8 cellular contexts compared by ENCODE assay signal in the genomic region with DNA sequence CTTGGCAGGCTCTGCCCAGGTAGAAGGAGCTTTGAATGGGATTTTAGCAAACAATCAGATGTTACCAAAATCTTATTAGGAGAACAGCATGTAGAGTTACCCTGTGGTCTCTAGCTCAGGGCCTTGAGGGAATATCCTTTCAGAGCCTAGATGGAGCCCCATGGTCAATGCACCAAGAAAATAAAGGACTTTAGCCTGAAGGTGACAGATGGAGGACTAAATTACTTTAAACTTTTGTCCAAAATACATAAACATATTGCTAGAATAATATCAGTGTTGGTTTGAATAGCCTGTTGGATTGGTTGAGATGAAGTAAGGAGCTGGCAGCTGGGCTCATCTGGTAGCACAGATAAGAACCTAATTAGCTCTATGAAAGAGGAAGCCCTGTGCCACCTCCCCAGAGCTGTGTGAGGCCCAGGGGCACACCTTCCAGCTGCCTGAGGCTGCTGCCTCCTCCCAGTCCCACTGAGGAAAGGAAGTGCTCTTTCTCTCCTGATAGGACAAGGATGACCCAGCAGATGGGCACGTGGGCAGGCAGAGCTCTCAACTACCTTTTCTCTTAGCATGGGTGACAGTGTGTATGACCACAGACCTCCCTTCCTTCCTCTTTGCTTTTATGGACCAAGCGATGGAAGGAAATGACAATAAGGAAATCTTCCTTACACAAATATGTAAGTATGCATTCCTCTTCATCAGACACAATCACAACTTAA.
DNase-seq lines count a peak whose midpoint lies in the region; ATAC-seq, FAIRE-seq and TF ChIP-seq lines count a peak whose summit lies in the region.

No MANE protein-coding gene starts in this region.

- H3K9ac ChIP-seq in endothelial cell of umbilical vein (replicated peaks; ENCODE audit: extremely low read depth, insufficient read depth, low read length), result no peak overlapping the region

- no peak for TF ChIP-seq CTCF in endothelial cell of umbilical vein (IDR thresholded peaks at IDR 0.05; ENCODE audit: extremely low read depth in 1 of 2, insufficient read depth in 1 of 2, low read depth in 1 of 2, low read length in 2 of 2)

- H3K4me1 ChIP-seq in endothelial cell of umbilical vein (ENCODE audit: control insufficient read depth, extremely low read depth, insufficient read depth, low read length), result peaks cover 11% of the 10 kb centered on the region

- CTCF ChIA-PET in activated CD4-positive, alpha-beta T cell treated with anti-CD3 and anti-CD28 coated beads, Interleukin-2, amount 10 ng/mL, durations not matched to agents 7 days and 5 days (lab: Charles Lee), result interaction anchor here (0.8 to 2.8 kb wide), 12 partner anchors 9 to 190 kb away, joined by 3 to 16 read pairs (median 4); no protein-coding TSS in a partner anchor
- CTCF ChIA-PET in endothelial cell of umbilical vein (lab: Charles Lee), result interaction anchor here (0.6 to 2.5 kb wide), 14 partner anchors 11 to 340 kb away, joined by 3 to 16 read pairs (median 4); a partner anchor contains a TSS

- no TSS peak for BruUV-seq in endothelial cell of umbilical vein (replicated peaks; lab: Mats Ljungman, UMichigan)

- DNase-seq in activated CD4-positive, alpha-beta T cell treated with anti-CD3 and anti-CD28 coated beads, Interleukin-2, amount 10 ng/mL, durations not matched to agents 7 days and 5 days, result peak; percentile 64
- DNase-seq in activated CD4-positive, alpha-beta T cell treated with anti-CD3 and anti-CD28 coated beads for 1 hour, result no peak
- DNase-seq in NOMO-1 (lab: John Stamatoyannopoulos, UW; ENCODE audit: unreplicated experiment in 2 of 2) (peak; percentile 95 to 97), endothelial cell of umbilical vein (ENCODE audit: low read depth, low spot score) (peak; percentile 5), MG63 (no peak), NCI-H1105 treated with DMSO at 0.1 percent for 48 hours (lab: John Stamatoyannopoulos, UW) (no peak), AG20443 (ENCODE audit: low spot score) (no peak)

- H3K9me1 ChIP-seq in endothelial cell of umbilical vein (replicated peaks; ENCODE audit: control insufficient read depth, extremely low read depth, insufficient read depth, low read length), result no peaks in the 10 kb centered on the region

- H3K9me3 ChIP-seq in endothelial cell of umbilical vein (replicated peaks; ENCODE audit: control insufficient read depth, insufficient read depth, low read length), result no peaks in the 10 kb centered on the region
- H3K9me3 ChIP-seq in MG63, result no peaks in the 10 kb centered on the region

- H3K4me2 ChIP-seq in endothelial cell of umbilical vein (ENCODE audit: insufficient read depth, low read length), result no peak overlapping the region

- H3K4me3 ChIP-seq in endothelial cell of umbilical vein (replicated peaks in 1 of 3; ENCODE audit: insufficient read depth in 1 of 3, low read depth in 1 of 3, low read length in 3 of 3) (no peak overlapping the region), MG63 (no peak overlapping the region)

- no peak overlapping the region for H3K27ac ChIP-seq in endothelial cell of umbilical vein (ENCODE audit: insufficient read depth, low read depth, low read length)

- peak overlapping the region; percentile 89 for H3K27ac Mint-ChIP-seq in activated CD4-positive, alpha-beta T cell treated with anti-CD3 and anti-CD28 coated beads, Interleukin-2, amount 10 ng/mL, durations not matched to agents 7 days and 5 days

- no peak overlapping the region for H2AFZ ChIP-seq in endothelial cell of umbilical vein (ENCODE audit: low read depth, low read length)

- POLR2A ChIA-PET in activated CD4-positive, alpha-beta T cell treated with anti-CD3 and anti-CD28 coated beads, Interleukin-2, amount 10 ng/mL, durations not matched to agents 7 days and 5 days (lab: Charles Lee), result interaction anchor here (0.6 to 1.7 kb wide), 5 partner anchors 9 to 190 kb away, joined by 3 to 9 read pairs (median 3); no protein-coding TSS in a partner anchor
- POLR2A ChIA-PET in endothelial cell of umbilical vein (lab: Charles Lee), result no interaction called here

- peak; percentile 45 for ATAC-seq in HG02884 (IDR thresholded peaks at IDR 0.05; ENCODE audit: unreplicated experiment)

- H3K27me3 Mint-ChIP-seq in activated CD4-positive, alpha-beta T cell treated with anti-CD3 and anti-CD28 coated beads, Interleukin-2, amount 10 ng/mL, durations not matched to agents 7 days and 5 days, result no peaks in the 10 kb centered on the region

- H3K9me3 Mint-ChIP-seq in activated CD4-positive, alpha-beta T cell treated with anti-CD3 and anti-CD28 coated beads, Interleukin-2, amount 10 ng/mL, durations not matched to agents 7 days and 5 days, result no peaks in the 10 kb centered on the region

- H3K36me3 ChIP-seq in endothelial cell of umbilical vein (ENCODE audit: control insufficient read depth in 2 of 2, extremely low read depth in 1 of 2, insufficient read depth in 2 of 2, low read length in 2 of 2) (no peaks in the 10 kb centered on the region), MG63 (no peaks in the 10 kb centered on the region)

- no peak for FAIRE-seq in endothelial cell of umbilical vein (lab: Jason Lieb, UNC)

- peaks cover 74% of the 10 kb centered on the region for H3K4me1 Mint-ChIP-seq in activated CD4-positive, alpha-beta T cell treated with anti-CD3 and anti-CD28 coated beads, Interleukin-2, amount 10 ng/mL, durations not matched to agents 7 days and 5 days

- peaks cover 79% of the 10 kb centered on the region for H3K36me3 Mint-ChIP-seq in activated CD4-positive, alpha-beta T cell treated with anti-CD3 and anti-CD28 coated beads, Interleukin-2, amount 10 ng/mL, durations not matched to agents 7 days and 5 days (ENCODE audit: low read depth)

- H3K27me3 ChIP-seq in endothelial cell of umbilical vein (ENCODE audit: control insufficient read depth in 2 of 2, insufficient read depth in 2 of 2, low read length in 2 of 2) (no peaks in the 10 kb centered on the region), MG63 (no peaks in the 10 kb centered on the region)

- H3K79me2 ChIP-seq in endothelial cell of umbilical vein (ENCODE audit: control insufficient read depth, insufficient read depth, low read length), result no peaks in the 10 kb centered on the region

- peak overlapping the region; percentile 70 for H3K4me3 Mint-ChIP-seq in activated CD4-positive, alpha-beta T cell treated with anti-CD3 and anti-CD28 coated beads, Interleukin-2, amount 10 ng/mL, durations not matched to agents 7 days and 5 days

- H4K20me1 ChIP-seq in endothelial cell of umbilical vein (replicated peaks; ENCODE audit: control insufficient read depth, extremely low read depth, insufficient read depth, low read length), result no peaks in the 10 kb centered on the region

- no peak for TF ChIP-seq POLR2A in endothelial cell of umbilical vein (IDR thresholded peaks at IDR 0.05; ENCODE audit: low read depth, low read length)

- dilution Hi-C loops in endothelial cell of umbilical vein (cut with MboI; ENCODE audit: extremely low pct_ligation_motif_present, low sequenced_read_pairs), result no loop called here

- intact Hi-C loops in endothelial cell of umbilical vein (cut with micrococcal nuclease), result loop anchor here (10.0 kb wide), 1 partner anchor 188 kb away; no protein-coding TSS in a partner anchor

TF ChIP-seq in endothelial cell of umbilical vein, 7 proteins besides CTCF, POLR2A, EP300 and RAD21:
- TF ChIP-seq, protein P1, sequence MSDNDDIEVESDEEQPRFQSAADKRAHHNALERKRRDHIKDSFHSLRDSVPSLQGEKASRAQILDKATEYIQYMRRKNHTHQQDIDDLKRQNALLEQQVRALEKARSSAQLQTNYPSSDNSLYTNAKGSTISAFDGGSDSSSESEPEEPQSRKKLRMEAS (IDR thresholded peaks at IDR 0.05; ENCODE audit: insufficient read depth, insufficient read length), result no peak
- TF ChIP-seq MYC (IDR thresholded peaks at IDR 0.05; ENCODE audit: low read depth, low read length) (no peak), POLR2AphosphoS5 (IDR thresholded peaks at IDR 0.05; ENCODE audit: insufficient read depth, low read depth, low read length) (no peak)
TF ChIP-seq in endothelial cell of umbilical vein: peak in this region for 0.

Comparison
In these comparisons a context has a peak if more than half of its experiments do, and no peak if none do; other contexts are left out.
1. DNase-seq: peak in activated CD4-positive, alpha-beta T cell treated with anti-CD3 and anti-CD28 coated beads, Interleukin-2, amount 10 ng/mL, durations not matched to agents 7 days and 5 days (single experiment), NOMO-1 (2 of 2) and endothelial cell of umbilical vein (single experiment); none in activated CD4-positive, alpha-beta T cell treated with anti-CD3 and anti-CD28 coated beads for 1 hour (single experiment), MG63 (single experiment), NCI-H1105 treated with DMSO at 0.1 percent for 48 hours (single experiment) and AG20443 (single experiment).